ENCODE assay signal across 1 cellular context in the genomic region with DNA sequence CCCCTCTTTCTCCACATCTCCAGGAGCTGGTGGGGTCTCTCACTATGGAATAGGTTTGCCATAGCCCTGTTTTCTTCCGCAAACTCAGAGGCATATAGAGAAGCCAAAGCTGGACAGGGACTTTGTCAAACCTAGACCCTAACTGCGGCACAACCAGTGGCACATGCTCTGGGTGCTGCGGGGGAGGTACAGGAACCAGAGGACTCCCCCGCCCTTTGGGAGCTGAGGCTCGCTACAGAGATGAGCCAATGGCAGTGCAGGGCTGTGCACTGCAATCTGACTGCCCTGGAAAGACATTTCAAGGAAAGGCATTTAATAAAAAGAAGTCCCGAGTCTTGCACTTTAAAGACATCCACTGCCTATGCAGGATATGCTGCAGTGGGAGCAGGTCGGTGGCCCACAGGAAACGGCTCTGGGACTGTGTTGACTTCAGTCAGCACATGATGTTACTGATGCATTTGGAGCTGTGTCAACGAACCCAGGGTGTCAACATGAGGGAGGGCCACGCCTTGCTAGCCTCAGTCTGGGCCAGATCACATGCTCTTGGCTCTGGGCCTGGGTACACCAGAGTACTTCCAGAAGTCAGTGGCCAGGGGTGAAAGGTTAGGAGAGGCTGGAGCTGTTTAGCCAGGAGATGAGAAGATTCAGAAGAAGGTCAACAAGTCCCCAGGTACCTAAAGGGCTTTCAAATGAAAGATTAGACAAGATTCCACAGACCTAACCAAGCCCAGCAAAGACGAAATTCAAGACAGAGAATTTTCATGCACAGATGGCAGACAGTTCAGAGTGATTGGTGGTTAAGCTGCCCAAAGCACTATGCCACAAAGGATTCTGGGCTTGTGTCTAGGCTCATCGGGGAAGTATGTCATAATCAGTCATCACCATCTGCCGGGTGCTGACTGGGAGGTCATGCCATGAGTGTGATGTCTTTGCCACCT.
TF ChIP-seq lines count a peak whose summit lies in the region.

No MANE protein-coding gene starts in this region.

TF ChIP-seq in HepG2, 621 proteins besides CTCF, POLR2A, EP300 and RAD21 (continued from another document):
- TF ChIP-seq TEAD3 (CRISPR knock-in tag; optimal IDR thresholded peaks at IDR 0.05; ENCODE audit: borderline replicate concordance) (peak; percentile 68), NRL (CRISPR knock-in tag; IDR thresholded peaks at IDR 0.05; ENCODE audit: borderline replicate concordance) (no peak), ELF1 (CRISPR knock-in tag; IDR thresholded peaks at IDR 0.05) (0 out of 2 replicates have a peak, but pooled peaks have one; percentile 7), PRMT3 (CRISPR knock-in tag; IDR thresholded peaks at IDR 0.05; ENCODE audit: borderline replicate concordance, low read depth) (no peak), ELF3 (CRISPR knock-in tag; IDR thresholded peaks at IDR 0.05) (peak; percentile 81)
- TF ChIP-seq, protein P1, sequence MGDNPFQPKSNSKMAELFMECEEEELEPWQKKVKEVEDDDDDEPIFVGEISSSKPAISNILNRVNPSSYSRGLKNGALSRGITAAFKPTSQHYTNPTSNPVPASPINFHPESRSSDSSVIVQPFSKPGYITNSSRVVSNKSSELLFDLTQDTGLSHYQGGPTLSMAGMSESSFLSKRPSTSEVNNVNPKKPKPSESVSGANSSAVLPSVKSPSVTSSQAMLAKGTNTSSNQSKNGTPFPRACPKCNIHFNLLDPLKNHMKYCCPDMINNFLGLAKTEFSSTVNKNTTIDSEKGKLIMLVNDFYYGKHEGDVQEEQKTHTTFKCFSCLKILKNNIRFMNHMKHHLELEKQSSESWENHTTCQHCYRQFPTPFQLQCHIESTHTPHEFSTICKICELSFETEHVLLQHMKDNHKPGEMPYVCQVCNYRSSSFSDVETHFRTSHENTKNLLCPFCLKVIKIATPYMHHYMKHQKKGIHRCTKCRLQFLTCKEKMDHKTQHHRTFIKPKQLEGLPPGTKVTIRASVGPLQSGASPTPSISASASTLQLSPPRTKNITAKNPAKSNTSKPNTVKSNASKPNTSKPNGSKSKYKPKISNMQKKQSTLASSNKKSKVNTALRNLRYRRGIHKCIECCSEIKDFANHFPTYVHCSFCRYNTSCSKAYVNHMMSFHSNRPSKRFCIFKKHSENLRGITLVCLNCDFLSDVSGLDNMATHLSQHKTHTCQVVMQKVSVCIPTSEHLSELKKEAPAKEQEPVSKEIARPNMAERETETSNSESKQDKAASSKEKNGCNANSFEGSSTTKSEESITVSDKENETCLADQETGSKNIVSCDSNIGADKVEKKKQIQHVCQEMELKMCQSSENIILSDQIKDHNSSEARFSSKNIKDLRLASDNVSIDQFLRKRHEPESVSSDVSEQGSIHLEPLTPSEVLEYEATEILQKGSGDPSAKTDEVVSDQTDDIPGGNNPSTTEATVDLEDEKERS (CRISPR knock-in tag; IDR thresholded peaks at IDR 0.05) = no peak
- TF ChIP-seq, protein P2, sequence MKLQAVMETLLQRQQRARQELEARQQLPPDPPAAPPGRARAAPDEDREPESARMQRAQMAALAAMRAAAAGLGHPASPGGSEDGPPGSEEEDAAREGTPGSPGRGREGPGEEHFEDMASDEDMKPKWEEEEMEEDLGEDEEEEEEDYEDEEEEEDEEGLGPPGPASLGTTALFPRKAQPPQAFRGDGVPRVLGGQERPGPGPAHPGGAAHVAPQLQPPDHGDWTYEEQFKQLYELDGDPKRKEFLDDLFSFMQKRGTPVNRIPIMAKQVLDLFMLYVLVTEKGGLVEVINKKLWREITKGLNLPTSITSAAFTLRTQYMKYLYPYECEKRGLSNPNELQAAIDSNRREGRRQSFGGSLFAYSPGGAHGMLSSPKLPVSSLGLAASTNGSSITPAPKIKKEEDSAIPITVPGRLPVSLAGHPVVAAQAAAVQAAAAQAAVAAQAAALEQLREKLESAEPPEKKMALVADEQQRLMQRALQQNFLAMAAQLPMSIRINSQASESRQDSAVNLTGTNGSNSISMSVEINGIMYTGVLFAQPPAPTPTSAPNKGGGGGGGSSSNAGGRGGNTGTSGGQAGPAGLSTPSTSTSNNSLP (IDR thresholded peaks at IDR 0.05; ENCODE audit: low read depth, low read length) = no peak
